ENCODE assay signal across 35 cellular contexts in genomic region chr2:91975130-91975491, GRCh38.
"Had no signal": no experiment of that assay in that cellular context is flagged by ENCODE, and none has a peak within 500 bp of the region (broad histone marks: within the 10 kb centered on the region; RNA-seq: fewer than 3 reads in every experiment).

No MANE protein-coding gene starts in this region.

- H3K9me3 ChIP-seq: MG63 had no signal

- DNase-seq: Karpas-422, Kasumi-1, MG63, MM.1S, MV-4-11, NCI-H1048, NCI-H1092, NCI-H1092 treated with DMSO at 0.1 percent for 48 hours, NCI-H1105, NCI-H1105 treated with DMSO at 0.1 percent for 48 hours, NCI-H1417, NCI-H1417 treated with DMSO at 0.1 percent for 48 hours, NCI-H1436, NCI-H1436 treated with DMSO at 0.1 percent for 48 hours, NCI-H146, NCI-H1694, NCI-H1694 treated with DMSO at 0.1 percent for 48 hours, NCI-H187, NCI-H187 treated with DMSO at 0.1 percent for 48 hours, NCI-H1930, NCI-H2029, NCI-H2029 treated with DMSO at 0.1 percent for 48 hours, NCI-H2081, NCI-H2081 treated with DMSO at 0.1 percent for 48 hours, NCI-H2107, NCI-H2171, NCI-H2171 treated with DMSO at 0.1 percent for 48 hours, NCI-H2227 treated with DMSO at 0.1 percent for 48 hours, NCI-H226, NCI-H345, NCI-H446, NCI-H446 treated with DMSO at 0.1 percent for 48 hours, NCI-H510A, NCI-H510A treated with DMSO at 0.1 percent for 48 hours, NCI-H524 had no signal

- H3K27me3 ChIP-seq: MG63 had no signal

- H3K36me3 ChIP-seq: MG63 had no signal

- H3K4me3 ChIP-seq: MG63 had no signal
